ENCODE assay signal across 9 cellular contexts in genomic region chr2:25453199-25453903, GRCh38.
DNase-seq lines count a peak whose midpoint lies in the region; ATAC-seq and TF ChIP-seq lines count a peak whose summit lies in the region.
"Had no signal": no experiment of that assay in that cellular context is flagged by ENCODE, and none has a peak within 500 bp of the region (broad histone marks: within the 10 kb centered on the region; RNA-seq: fewer than 3 reads in every experiment).

No MANE protein-coding gene starts in this region.

- H3K36me3 Mint-ChIP-seq in H9 (ENCODE audit: insufficient read depth in 1 of 3, low read depth in 3 of 3) = peaks cover 0 to 12% (median 0%) of the 10 kb centered on the region in 3 experiments; a peak in 2 of 7 replicates

- no peak overlapping the region for H3K18ac ChIP-seq in H9 (ENCODE audit: insufficient read length, low read depth, low read length)

- no peak overlapping the region for H4K91ac ChIP-seq in H9 (ENCODE audit: insufficient read length, low read depth, low read length)

- no peaks in the 10 kb centered on the region for H3K9me3 Mint-ChIP-seq in H9

- H3K4me3 Mint-ChIP-seq in H9 = no peak overlapping the region

- DNase-seq in GM19238 (ENCODE audit: insufficient read length, low spot score) = peak; percentile 41
- peak; percentile 3 for DNase-seq in adipocyte (ENCODE audit: low read depth)
- DNase-seq in NCI-H2029 (lab: John Stamatoyannopoulos, UW) = no peak
- DNase-seq in NCI-H524 (lab: John Stamatoyannopoulos, UW) = no peak
- DNase-seq in H9 = no peak
- DNase-seq in NCI-H524 treated with DMSO at 0.1 percent for 48 hours (lab: John Stamatoyannopoulos, UW) = no peak

- no peak overlapping the region for H4K8ac ChIP-seq in H9 (replicated peaks; ENCODE audit: insufficient read length, low read depth, low read length)

- no peaks in the 10 kb centered on the region for H4K20me1 ChIP-seq in H9 (ENCODE audit: control insufficient read depth, insufficient read depth, insufficient read length)

- H3T11ph ChIP-seq in H9 (ENCODE audit: low read length) = no peak overlapping the region

- no peaks in the 10 kb centered on the region for H3K79me1 ChIP-seq in H9 (ENCODE audit: insufficient read depth, low read depth, low read length, poor library complexity, severe bottlenecking)

- no peak overlapping the region for H3K23ac ChIP-seq in H9 (ENCODE audit: insufficient read length, low read depth, low read length)

- no peak overlapping the region for H3K9ac ChIP-seq in adipocyte (ENCODE audit: low read length)
- no peak overlapping the region for H3K9ac ChIP-seq in H9 (ENCODE audit: extremely low read depth, insufficient read length, low read length)

- no peaks in the 10 kb centered on the region for H3K23me2 ChIP-seq in H9 (ENCODE audit: insufficient read length, low read depth, low read length, poor library complexity, severe bottlenecking)

- no peak overlapping the region for H2BK12ac ChIP-seq in H9 (ENCODE audit: insufficient read length, low read depth, low read length)

- H3K27me3 ChIP-seq in ACC112 (ENCODE audit: insufficient read depth, low read length) (no peaks in the 10 kb centered on the region), adipocyte (replicated peaks; ENCODE audit: control insufficient read depth, insufficient read depth, low read length) (no peaks in the 10 kb centered on the region), H9 (ENCODE audit: insufficient read depth, low read length) (no peaks in the 10 kb centered on the region)

- H3K36me3 ChIP-seq in ACC112 (ENCODE audit: insufficient read depth, low read length) = no peaks in the 10 kb centered on the region
- no peaks in the 10 kb centered on the region for H3K36me3 ChIP-seq in adipocyte (ENCODE audit: control insufficient read depth, insufficient read depth, low read length, severe bottlenecking)

- no peak overlapping the region for H3K56ac ChIP-seq in H9 (ENCODE audit: insufficient read length, low read depth, low read length)

- H3K27ac Mint-ChIP-seq in H9 = no peak overlapping the region

- peak; percentile 80 for ATAC-seq in HG03175 (IDR thresholded peaks at IDR 0.05; ENCODE audit: unreplicated experiment)
- ATAC-seq: K562 had no signal

- no peak overlapping the region for H2BK5ac ChIP-seq in H9 (ENCODE audit: insufficient read length, low read length)

- H2BK15ac ChIP-seq in H9 (ENCODE audit: low read depth, low read length) = no peak overlapping the region

- H3K14ac ChIP-seq in H9 (ENCODE audit: insufficient read depth, low read length) = no peak overlapping the region

- H3K4ac ChIP-seq in H9 (ENCODE audit: low read depth, low read length) = no peak overlapping the region

- no peaks in the 10 kb centered on the region for H3K9me3 ChIP-seq in adipocyte (ENCODE audit: control insufficient read depth, low read length)
- H3K9me3 ChIP-seq in H9 (ENCODE audit: control insufficient read depth, low read depth, low read length) = no peaks in the 10 kb centered on the region

- peaks cover 11 to 13% of the 10 kb centered on the region in 2 experiments for H3K4me1 Mint-ChIP-seq in H9

- H3K4me2 ChIP-seq in H9 (ENCODE audit: insufficient read depth, insufficient read length, low read length) = no peak overlapping the region

- H3K27me3 Mint-ChIP-seq in H9 (ENCODE audit: low read depth) = no peaks in the 10 kb centered on the region; the same call in 1 of the 2 replicates

- no peak overlapping the region for H4K5ac ChIP-seq in H9 (ENCODE audit: insufficient read length, low read depth, low read length)

- WGBS in H9 (ENCODE audit: extremely low coverage, insufficient read length, low lambda C conversion rate) = no CpG with 5 or more reads among the region's 3 CpGs

- H3K27ac ChIP-seq in ACC112 (ENCODE audit: low read depth, low read length) (no peak overlapping the region), H9 (ENCODE audit: insufficient read length, low read depth, low read length) (no peak overlapping the region)

- no peak overlapping the region for H2AK5ac ChIP-seq in H9 (ENCODE audit: insufficient read length, low read length)

- H3K4me3 ChIP-seq in ACC112 (ENCODE audit: low read depth, low read length) (peak overlapping the region; percentile 31; the same call in 1 of the 2 replicates), adipocyte (ENCODE audit: low read length) (no peak overlapping the region)
- H3K4me3 ChIP-seq: K562 had no signal

- H3K4me1 ChIP-seq in ACC112 (ENCODE audit: control insufficient read depth, insufficient read depth, low read length, unreplicated experiment) (peaks cover 5% of the 10 kb centered on the region), adipocyte (ENCODE audit: control insufficient read depth, insufficient read depth, low read length) (no peaks in the 10 kb centered on the region), H9 (ENCODE audit: insufficient read depth, low read length) (no peaks in the 10 kb centered on the region)

- no peaks in the 10 kb centered on the region for H3K79me2 ChIP-seq in ACC112 (ENCODE audit: control insufficient read depth, insufficient read depth, low read length, unreplicated experiment)
- H3K79me2 ChIP-seq in H9 (ENCODE audit: insufficient read depth, low read length) = no peaks in the 10 kb centered on the region

- H2BK120ac ChIP-seq in H9 (ENCODE audit: low read depth, low read length, poor library complexity, severe bottlenecking) = no peak overlapping the region

- H2AFZ ChIP-seq in ACC112 (ENCODE audit: low read length, unreplicated experiment) (no peak overlapping the region), H9 (ENCODE audit: low read length) (no peak overlapping the region)

- TF ChIP-seq CTCF in H9 (conservative IDR thresholded peaks at IDR 0.05) = no peak

- no peak overlapping the region for H2BK20ac ChIP-seq in H9 (ENCODE audit: low read depth, low read length, poor library complexity, severe bottlenecking)

Comparison
In these comparisons a context has a peak if more than half of its experiments do, and no peak if none do; other contexts are left out.
1. DNase-seq: peak in GM19238 (single experiment) and adipocyte (single experiment); none in NCI-H2029 (single experiment), NCI-H524 (0 of 2), H9 (single experiment) and NCI-H524 treated with DMSO at 0.1 percent for 48 hours (single experiment).